ENCODE assay signal across 9 cellular contexts in the genomic region with DNA sequence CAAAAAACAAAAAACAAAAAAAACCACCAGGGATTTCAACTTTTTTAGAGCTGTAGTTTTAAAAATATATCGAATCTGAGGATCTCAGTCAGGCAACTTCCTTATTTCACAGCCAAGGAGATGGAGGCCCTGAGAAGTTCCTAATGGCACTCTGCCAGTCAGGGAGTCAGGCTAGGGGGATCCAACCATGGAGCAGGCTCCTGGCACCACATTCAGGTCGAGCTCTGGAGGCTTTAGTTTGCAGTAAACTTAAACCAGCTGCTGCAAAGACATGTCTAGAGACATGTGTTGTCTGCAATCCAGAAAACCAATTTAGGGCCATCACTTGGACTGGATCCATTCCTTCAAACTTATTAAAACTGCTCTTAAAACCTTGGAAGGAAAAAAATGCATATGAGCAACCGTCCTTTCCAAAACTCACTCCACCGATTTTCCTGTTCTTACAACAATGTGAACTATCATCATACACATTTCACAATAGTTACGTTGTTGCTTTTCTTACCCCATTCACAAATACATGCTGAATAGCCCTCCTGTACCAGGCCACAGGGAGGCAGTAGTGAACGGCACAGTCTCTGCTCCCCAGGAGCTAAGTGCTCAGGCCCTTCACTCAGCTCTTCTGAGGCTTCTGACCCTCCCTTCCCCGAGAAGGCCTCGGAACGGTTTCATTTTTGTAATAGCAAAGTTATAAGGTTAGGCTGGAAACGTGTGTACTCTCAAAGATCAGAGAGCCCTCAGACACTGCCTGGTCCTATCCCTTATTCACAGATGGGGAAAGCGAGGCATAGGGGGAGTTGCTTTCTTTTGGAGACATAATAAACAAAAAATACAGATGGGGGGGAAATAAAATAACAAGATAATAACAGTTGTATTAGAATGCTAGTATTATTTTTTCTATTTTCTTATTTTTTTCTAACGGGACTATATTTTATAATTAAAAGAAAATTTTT. TPM values are rescaled to one million over a fixed set of nuclear protein-coding genes. Genes with fewer than 3 reads are reported as not detected.
A peak's percentile ranks its signal among the peaks of the same experiment; 100 is the strongest.
DNase-seq lines count a peak whose midpoint lies in the region; ATAC-seq, FAIRE-seq and TF ChIP-seq lines count a peak whose summit lies in the region.
"Had no signal": no experiment of that assay in that cellular context is flagged by ENCODE, and none has a peak within 500 bp of the region (broad histone marks: within the 10 kb centered on the region; RNA-seq: fewer than 3 reads in every experiment).

No MANE protein-coding gene starts in this region.

- TF ChIP-seq RAD21 in GM12878 (IDR thresholded peaks at IDR 0.05; ENCODE audit: insufficient read depth, low read depth, low read length): peak; percentile 40

- no peak overlapping the region for H2AFZ ChIP-seq in GM12878 (ENCODE audit: control insufficient read depth, low read depth, low read length)

- 47% methylated on average over 12 of the region's 12 CpGs for WGBS in GM12878 (ENCODE audit: insufficient coverage, insufficient replicate concordance, low lambda C conversion rate, missing lambda C conversion rate)

- H3K4me1 Mint-ChIP-seq in effector memory CD8-positive, alpha-beta T cell (ENCODE audit: low read depth in 2 of 2): no peaks in the 10 kb centered on the region

- no peaks in the 10 kb centered on the region for H3K9me3 Mint-ChIP-seq in effector memory CD8-positive, alpha-beta T cell

- DNase-seq in A673 (ENCODE audit: low spot score) (peak; percentile 27), GM13977 (ENCODE audit: low spot score) (no peak), RKO (ENCODE audit: low spot score) (peak; percentile 42), GM12878 (ENCODE audit: low read depth, low spot score) (no peak), kidney (no peak)
- DNase-seq in effector CD4-positive, alpha-beta T cell: no peak
- DNase-seq in effector memory CD8-positive, alpha-beta T cell: no peak

- H3K9me3 ChIP-seq in A673 (ENCODE audit: low read depth, low read length, poor library complexity, severe bottlenecking) (no peaks in the 10 kb centered on the region), GM12878 (replicated peaks; ENCODE audit: control insufficient read depth, insufficient read depth, low read length) (no peaks in the 10 kb centered on the region), kidney (ENCODE audit: control insufficient read depth in 1 of 2, low read length in 2 of 2) (no peaks in the 10 kb centered on the region), subcutaneous abdominal adipose tissue (ENCODE audit: control insufficient read depth in 5 of 5, low read length in 5 of 5) (no peaks in the 10 kb centered on the region)
- H3K9me3 ChIP-seq: thoracic aorta had no signal

- SMC1A ChIA-PET in GM12878 (lab: Charles Lee; ENCODE audit: uncharacterized antibody, unreplicated experiment): interaction anchor here (1.0 to 4.8 kb wide), 11 partner anchors 12 to 261 kb away, joined by 3 to 55 read pairs (median 4); no protein-coding TSS in a partner anchor

- peaks cover 43% of the 10 kb centered on the region for H3K36me3 Mint-ChIP-seq in effector memory CD8-positive, alpha-beta T cell (ENCODE audit: insufficient read depth)

- RAD21 ChIA-PET in GM12878 (lab: Charles Lee; ENCODE audit: unreplicated experiment): interaction anchor here (0.7 to 2.1 kb wide), 9 partner anchors 18 to 143 kb away, joined by 3 to 9 read pairs (median 3); no protein-coding TSS in a partner anchor

- no peaks in the 10 kb centered on the region for H3K27me3 ChIP-seq in A673 (replicated peaks; ENCODE audit: insufficient read depth, low read depth, low read length, poor library complexity)
- H3K27me3 ChIP-seq in GM12878 (replicated peaks in 1 of 2; ENCODE audit: control insufficient read depth in 2 of 2, insufficient read depth in 2 of 2, low read length in 1 of 2): no peaks in the 10 kb centered on the region
- H3K27me3 ChIP-seq in subcutaneous abdominal adipose tissue (ENCODE audit: control insufficient read depth in 5 of 5, insufficient read depth in 4 of 5, low read length in 5 of 5): no peaks in the 10 kb centered on the region

- H3K36me3 ChIP-seq in A673 (ENCODE audit: insufficient read depth, low read length, poor library complexity, severe bottlenecking): no peaks in the 10 kb centered on the region
- H3K36me3 ChIP-seq in GM12878 (ENCODE audit: control insufficient read depth in 2 of 2, insufficient read depth in 2 of 2, low read length in 1 of 2): peaks cover 5 to 17% of the 10 kb centered on the region in 2 experiments
- H3K36me3 ChIP-seq in kidney (ENCODE audit: control insufficient read depth in 1 of 2, insufficient read depth in 2 of 2, low read length in 2 of 2): peaks cover 4 to 8% of the 10 kb centered on the region in 2 donors
- peaks cover 0 to 27% (median 17%) of the 10 kb centered on the region in 5 donors for H3K36me3 ChIP-seq in subcutaneous abdominal adipose tissue (ENCODE audit: control insufficient read depth in 5 of 5, insufficient read depth in 5 of 5, low read length in 5 of 5)

- peaks cover 2% of the 10 kb centered on the region; the same call in 1 of the 2 replicates for H3K79me2 ChIP-seq in GM12878 (ENCODE audit: control insufficient read depth, insufficient read depth, low read length)

- H3K4me1 ChIP-seq in A673 (ENCODE audit: insufficient read depth, low read length, poor library complexity, severe bottlenecking) (no peaks in the 10 kb centered on the region), GM12878 (ENCODE audit: control insufficient read depth, insufficient read depth, low read length) (no peaks in the 10 kb centered on the region), kidney (ENCODE audit: control insufficient read depth in 1 of 2, insufficient read depth in 1 of 2, low read depth in 1 of 2, low read length in 2 of 2) (no peaks in the 10 kb centered on the region), subcutaneous abdominal adipose tissue (ENCODE audit: control insufficient read depth in 5 of 5, insufficient read depth in 5 of 5, low read length in 5 of 5) (peaks cover 0 to 18% (median 12%) of the 10 kb centered on the region in 5 donors)

- TF ChIP-seq CTCF in A673 (conservative IDR thresholded peaks at IDR 0.05; ENCODE audit: low read depth, low read length) (peak; percentile 47), GM13977 (IDR thresholded peaks at IDR 0.05; ENCODE audit: extremely low read depth, insufficient read depth, missing control alignments) (peak; percentile 53), GM12878 (IDR thresholded peaks at IDR 0.05 in 2 of 3, conservative IDR thresholded peaks at IDR 0.05 in 1 of 3; ENCODE audit: control insufficient read depth in 2 of 3, extremely low read depth in 1 of 3, insufficient read depth in 1 of 3, low read depth in 3 of 3, low read length in 3 of 3) (peak; percentile 37 to 53 (median 49)), kidney (IDR thresholded peaks at IDR 0.05; ENCODE audit: borderline replicate concordance, extremely low read depth, insufficient read depth) (peak; percentile 21)

- no peak overlapping the region for H3K4me2 ChIP-seq in GM12878 (ENCODE audit: control insufficient read depth, insufficient read depth)

- intact Hi-C loops in A673 (cut with micrococcal nuclease; ENCODE audit: unreplicated experiment) (no loop called here), GM12878 (cut with micrococcal nuclease; ENCODE audit: unreplicated experiment) (loop anchor here (5.0 kb wide), 1 partner anchor 187 kb away; no protein-coding TSS in a partner anchor), kidney (cut with DNase I) (loop anchor here (5.0 kb wide), 1 partner anchor 87 kb away; no protein-coding TSS in a partner anchor)

- no TSS peak for BruUV-seq in A673 (replicated peaks; lab: Mats Ljungman, UMichigan)
- BruUV-seq in GM12878 (replicated peaks; lab: Mats Ljungman, UMichigan): no TSS peak

- no peak overlapping the region for H3K27ac Mint-ChIP-seq in effector memory CD8-positive, alpha-beta T cell

- peak; percentile 71 for ATAC-seq in GM12878
- no peak for ATAC-seq in effector memory CD8-positive, alpha-beta T cell (replicated peaks)

- H3K4me3 Mint-ChIP-seq in effector memory CD8-positive, alpha-beta T cell: no peak overlapping the region

- CTCF ChIA-PET in A673 (lab: Charles Lee) (no interaction called here), GM12878 (lab: Yijun Ruan, JAX) (interaction anchor here (0.7 to 16.5 kb wide), 21 partner anchors 7 to 596 kb away, joined by 3 to 303 read pairs (median 3); partner anchors contain the start of gene RFT1)

- in situ Hi-C loops in GM13977 (cut with MboI; ENCODE audit: low pct_unique_long_range_greater_than_20kb, low sequenced_read_pairs, unreplicated experiment) (loop anchor here (5.0 kb wide), 1 partner anchor 87 kb away; no protein-coding TSS in a partner anchor), GM12878 (cut with MboI) (no loop called here)

- H3K27ac ChIP-seq in A673 (ENCODE audit: low read depth, low read length, poor library complexity, severe bottlenecking) (no peak overlapping the region), GM12878 (ENCODE audit: control insufficient read depth, insufficient read depth) (no peak overlapping the region), kidney (ENCODE audit: low read depth in 2 of 2, low read length in 2 of 2) (no peak overlapping the region), subcutaneous abdominal adipose tissue (ENCODE audit: low read depth, low read length) (no peak overlapping the region)
- H3K27ac ChIP-seq: thoracic aorta had no signal

- TF ChIP-seq EP300 in GM12878 (IDR thresholded peaks at IDR 0.05; ENCODE audit: borderline replicate concordance in 1 of 2, control insufficient read depth in 1 of 2, low read depth in 2 of 2, low read length in 2 of 2): no peak

- POLR2A ChIA-PET in A673 (lab: Charles Lee; ENCODE audit: low non-redundant PET): interaction anchor here (0.5 kb wide), 1 partner anchor 20 kb away, joined by 3 read pairs; no protein-coding TSS in a partner anchor
- POLR2A ChIA-PET in GM12878 (lab: Charles Lee): no interaction called here

- no peaks in the 10 kb centered on the region for H4K20me1 ChIP-seq in GM12878 (ENCODE audit: control insufficient read depth, insufficient read depth)

- TF ChIP-seq POLR2A in GM12878 (IDR thresholded peaks at IDR 0.05; ENCODE audit: low read depth, low read length): no peak

- FAIRE-seq in GM12878 (lab: Jason Lieb, UNC): peak; percentile 64
- no peak for FAIRE-seq in kidney (lab: Jason Lieb, UNC)

- H3K4me3 ChIP-seq in A673 (ENCODE audit: low read depth, low read length, poor library complexity, severe bottlenecking) (no peak overlapping the region), GM12878 (no peak overlapping the region), kidney (ENCODE audit: low read length in 2 of 2) (no peak overlapping the region), subcutaneous abdominal adipose tissue (ENCODE audit: low read depth in 1 of 5, low read length in 5 of 5) (no peak overlapping the region)
- H3K4me3 ChIP-seq: thoracic aorta had no signal

- H3K9ac ChIP-seq in GM12878 (ENCODE audit: control insufficient read depth, insufficient read depth, low read length) (no peak overlapping the region), kidney (ENCODE audit: low read length in 2 of 2) (no peak overlapping the region), subcutaneous abdominal adipose tissue (ENCODE audit: low read length in 5 of 5) (peak overlapping the region in 3 of 5 donors; percentile 53 to 62 (median 57))

- H3K27me3 Mint-ChIP-seq in effector memory CD8-positive, alpha-beta T cell: no peaks in the 10 kb centered on the region

RNA-seq across cellular contexts. Expression of gene RFT1, which starts 20.1 kb away (rescaled TPM):
- 15.8 and 16.7 TPM in 2 replicates for total RNA-seq in A673 (2021)
- total RNA-seq in GM12878 (2013; cell fraction: nucleolus; rRNA removed): 64.3 and 64.9 TPM in 2 replicates
- 27.5 and 31.1 TPM in 2 replicates for total RNA-seq in GM12878 (2014; rRNA removed)
- 16.0 and 16.6 TPM in 2 replicates for total RNA-seq in GM12878 (2014; rRNA removed; fragmentation: Illumina TruSeq; extraction: Trizol)
- 40.3 and 41.3 TPM in 2 replicates for total RNA-seq in GM12878 (2021)
- 8.9 TPM for polyA plus RNA-seq in GM12878 (2011; ENCODE audit: low read depth)
- polyA plus RNA-seq in GM12878 (2011; rRNA removed): 29.5 and 34.5 TPM in 2 replicates
- polyA plus RNA-seq in GM12878 (2011; cell fraction: cytosol; rRNA removed): 27.7 and 30.4 TPM in 2 replicates
- 15.8 and 24.1 TPM in 2 replicates for polyA plus RNA-seq in GM12878 (2011; cell fraction: nucleus; rRNA removed)
- 16.6 and 24.6 TPM in 2 replicates for polyA plus RNA-seq in GM12878 (2012)
- 33.3 and 34.5 TPM in 2 replicates for polyA plus RNA-seq in GM12878 (2014; fragmentation: Illumina TruSeq; extraction: Trizol)
- 10 to 100 TPM; 24.7 to 29.0 TPM for polyA plus RNA-seq in GM12878 (2014; fragmentation: Nextera tagmentation; extraction: Ambion mirVana)
- polyA plus RNA-seq in GM12878 (2014; rRNA removed): 33.5 and 36.0 TPM in 2 replicates
- polyA plus RNA-seq in GM12878 (2016; fragmentation: Nextera tagmentation; extraction: Ambion mirVana): 10 to 100 TPM; 73.8 to 75.1 TPM
- 41.8 and 52.7 TPM in 2 replicates for polyA minus RNA-seq in GM12878 (2011; rRNA and poly(A)+ RNA removed)
- 11.5 and 13.1 TPM in 2 replicates for polyA minus RNA-seq in GM12878 (2011; cell fraction: cytosol; rRNA and poly(A)+ RNA removed)
- 13.4 and 21.2 TPM in 2 replicates for polyA minus RNA-seq in GM12878 (2011; cell fraction: nucleus; rRNA and poly(A)+ RNA removed)
- total RNA-seq in kidney: 22.8 TPM
- polyA plus RNA-seq in kidney (ENCODE audit: insufficient read depth, low read depth, low replicate concordance): 14.7 TPM

RNA-seq across cellular contexts. Expression of gene PRKCD, which starts 50.9 kb away (rescaled TPM):
- total RNA-seq in A673 (2021): 1.4 and 3.0 TPM in 2 replicates
- 13.2 and 14.9 TPM in 2 replicates for total RNA-seq in GM12878 (2013; cell fraction: nucleolus; rRNA removed)
- total RNA-seq in GM12878 (2014; rRNA removed): 12.5 and 17.3 TPM in 2 replicates
- total RNA-seq in GM12878 (2014; rRNA removed; fragmentation: Illumina TruSeq; extraction: Trizol): 28.0 TPM in 2 replicates
- 78.3 and 81.7 TPM in 2 replicates for total RNA-seq in GM12878 (2021)
- polyA plus RNA-seq in GM12878 (2011; ENCODE audit: low read depth): 27.9 TPM
- 69.0 and 114 TPM in 2 replicates for polyA plus RNA-seq in GM12878 (2011; rRNA removed)
- polyA plus RNA-seq in GM12878 (2011; cell fraction: cytosol; rRNA removed): 110 and 139 TPM in 2 replicates
- 155 and 176 TPM in 2 replicates for polyA plus RNA-seq in GM12878 (2011; cell fraction: nucleus; rRNA removed)
- 57.8 and 64.6 TPM in 2 replicates for polyA plus RNA-seq in GM12878 (2012)
- 79.1 and 90.0 TPM in 2 replicates for polyA plus RNA-seq in GM12878 (2014; fragmentation: Illumina TruSeq; extraction: Trizol)
- polyA plus RNA-seq in GM12878 (2014; fragmentation: Nextera tagmentation; extraction: Ambion mirVana): 10 to 100 TPM; 13.2 to 22.1 TPM
- 85.7 and 90.7 TPM in 2 replicates for polyA plus RNA-seq in GM12878 (2014; rRNA removed)
- polyA plus RNA-seq in GM12878 (2016; fragmentation: Nextera tagmentation; extraction: Ambion mirVana): 10 to 100 TPM; 10.0 to 56.8 TPM
- 123 and 129 TPM in 2 replicates for polyA minus RNA-seq in GM12878 (2011; rRNA and poly(A)+ RNA removed)
- polyA minus RNA-seq in GM12878 (2011; cell fraction: cytosol; rRNA and poly(A)+ RNA removed): 34.2 and 36.8 TPM in 2 replicates
- polyA minus RNA-seq in GM12878 (2011; cell fraction: nucleus; rRNA and poly(A)+ RNA removed): 40.1 and 59.2 TPM in 2 replicates
- total RNA-seq in kidney: 26.6 TPM
- polyA plus RNA-seq in kidney (ENCODE audit: insufficient read depth, low read depth, low replicate concordance): 29.1 TPM

Comparison
In these comparisons a context has a peak if more than half of its experiments do, and no peak if none do; other contexts are left out.
1. DNase-seq: peak in A673 (single experiment) and RKO (single experiment); none in GM13977 (single experiment), GM12878 (single experiment), kidney (single experiment), effector CD4-positive, alpha-beta T cell (single experiment) and effector memory CD8-positive, alpha-beta T cell (0 of 3).
2. H3K9ac ChIP-seq: peak in subcutaneous abdominal adipose tissue (3 of 5); none in GM12878 (single experiment) and kidney (0 of 2).
3. Peak in every context shown above with its lines, with median percentiles within 50 percentile points of each other: CTCF ChIP-seq.